35 cellular contexts compared by ENCODE assay signal in genomic region chr16:24044467-24044866, GRCh38.
"Had no signal": no experiment of that assay in that cellular context is flagged by ENCODE, and none has a peak within 500 bp of the region (broad histone marks: within the 10 kb centered on the region; RNA-seq: fewer than 3 reads in every experiment).

No MANE protein-coding gene starts in this region.

- H3K4me3 ChIP-seq: adrenal gland, body of pancreas, breast epithelium had no signal

- H3K27ac ChIP-seq: adrenal gland, body of pancreas, brain microvascular endothelial cell, breast epithelium, VCaP had no signal

- H3K4me3 Mint-ChIP-seq: activated B cell treated with CpG ODN at 0.5 μM for 24 hours; activated CD4-positive, alpha-beta memory T cell treated with anti-CD3 and anti-CD28 coated beads for 36 hours; activated CD4-positive, alpha-beta T cell treated with anti-CD3 and anti-CD28 coated beads, Interleukin-2, amount 10 ng/mL, durations not matched to agents 24 days and 14 days; activated CD8-positive, alpha-beta T cell treated with anti-CD3 and anti-CD28 coated beads for 36 hours; activated naive CD4-positive, alpha-beta T cell treated with anti-CD3 and anti-CD28 coated beads for 36 hours; activated naive CD8-positive, alpha-beta T cell treated with anti-CD3 and anti-CD28 coated beads for 36 hours; activated T-cell treated with anti-CD3 and anti-CD28 coated beads, Interleukin-2, amount 50 U/mL, for 4 hours; activated T-cell treated with anti-CD3 and anti-CD28 coated beads, Interleukin-2, amount 50 U/mL, for 72 hours; activated T-helper 1 cell treated with anti-CD3 and anti-CD28 coated beads, Interleukin-12 subunit alpha, Interleukin-12 subunit beta, Interleukin-2, Interleukin-4 antibody, amounts not matched to agents 30 ng/mL and 10 ng/mL and 1 ng/mL, durations not matched to agents 14 hours and 24 hours and 36 hours; activated T-helper 17 cell treated with anti-CD3 and anti-CD28 coated beads, Interleukin-2, amount 50 U/mL, for 72 hours; T-helper 1 cell treated with Interleukin-12 subunit alpha and Interleukin-12 subunit beta and Interleukin-4 antibody, amounts not matched to agents 30 μg/mL and 1 μg/mL, for 36 hours; T-helper 2 cell treated with Interferon-gamma antibody and Interleukin-4, amounts not matched to agents 5 μg/mL and 100 μg/mL, for 36 hours had no signal

- H3K36me3 ChIP-seq: adrenal gland, brain microvascular endothelial cell, breast epithelium had no signal

- ATAC-seq: activated CD8-positive, alpha-beta T cell treated with anti-CD3 and anti-CD28 coated beads for 36 hours; activated naive CD4-positive, alpha-beta T cell treated with anti-CD3 and anti-CD28 coated beads, Interleukin-2, amount 50 U/mL, for 72 hours; activated T-cell treated with anti-CD3 and anti-CD28 coated beads, Interleukin-2, amount 50 U/mL, for 4 hours; activated T-cell treated with anti-CD3 and anti-CD28 coated beads, Interleukin-2, amount 50 U/mL, for 72 hours; activated T-helper 17 cell treated with anti-CD3 and anti-CD28 coated beads, Interleukin-2, amount 50 U/mL, for 72 hours; body of pancreas had no signal

- H3K27me3 Mint-ChIP-seq: activated B cell treated with CpG ODN at 0.5 μM for 24 hours; activated CD4-positive, alpha-beta memory T cell treated with anti-CD3 and anti-CD28 coated beads for 36 hours; activated CD4-positive, alpha-beta T cell treated with anti-CD3 and anti-CD28 coated beads, Interleukin-2, amount 10 ng/mL, durations not matched to agents 24 days and 14 days; activated CD8-positive, alpha-beta T cell treated with anti-CD3 and anti-CD28 coated beads for 36 hours; activated naive CD8-positive, alpha-beta T cell treated with anti-CD3 and anti-CD28 coated beads for 36 hours; activated T-helper 17 cell treated with anti-CD3 and anti-CD28 coated beads, Interleukin-2, amount 50 U/mL, for 72 hours had no signal

- DNase-seq: activated B cell treated with CpG ODN at 0.5 μM for 24 hours; activated CD4-positive, alpha-beta memory T cell treated with anti-CD3 and anti-CD28 coated beads for 36 hours; activated CD4-positive, alpha-beta T cell treated with anti-CD3 and anti-CD28 coated beads for 4 hours; activated CD4-positive, alpha-beta T cell treated with anti-CD3 and anti-CD28 coated beads, Interleukin-2, amount 10 ng/mL, durations not matched to agents 24 days and 14 days; activated CD4-positive, alpha-beta T cell treated with anti-CD3 and anti-CD28 coated beads, Interleukin-2, amount 50 U/mL, for 1 hour; activated CD4-positive, alpha-beta T cell treated with anti-CD3 and anti-CD28 coated beads, Interleukin-2, amount 50 U/mL, for 4 hours; activated CD4-positive, CD25-positive, alpha-beta regulatory T cell treated with anti-CD3 and anti-CD28 coated beads, Interleukin-2, amount 50 U/mL, for 72 hours; activated CD8-positive, alpha-beta memory T cell treated with anti-CD3 and anti-CD28 coated beads, Interleukin-2, amount 50 U/mL, for 4 hours; activated CD8-positive, alpha-beta T cell treated with anti-CD3 and anti-CD28 coated beads for 36 hours; activated effector memory CD4-positive, alpha-beta T cell treated with anti-CD3 and anti-CD28 coated beads, Interleukin-2, amount 50 U/mL, for 16 hours; activated gamma-delta T cell treated with Interleukin-2 at 50 U/mL for 16 hours; activated naive CD4-positive, alpha-beta T cell; activated naive CD4-positive, alpha-beta T cell treated with anti-CD3 and anti-CD28 coated beads for 36 hours; activated naive CD4-positive, alpha-beta T cell treated with anti-CD3 and anti-CD28 coated beads, Interleukin-2, amount 50 U/mL, for 16 hours; activated naive CD8-positive, alpha-beta T cell treated with anti-CD3 and anti-CD28 coated beads for 36 hours; activated T-cell treated with anti-CD3 and anti-CD28 coated beads, Interleukin-2, amount 50 U/mL, for 4 hours; activated T-cell treated with anti-CD3 and anti-CD28 coated beads, Interleukin-2, amount 50 U/mL, for 72 hours; adrenal gland; amniotic stem cell; aorta; body of pancreas; brain microvascular endothelial cell; central memory CD4-positive, alpha-beta T cell; T-helper 1 cell; T-helper 2 cell; T-helper 9 cell had no signal

- FAIRE-seq: astrocyte, TTC549 had no signal

- H3K9me3 Mint-ChIP-seq: activated B cell treated with CpG ODN at 0.5 μM for 24 hours; activated CD4-positive, alpha-beta memory T cell treated with anti-CD3 and anti-CD28 coated beads for 36 hours; activated CD4-positive, alpha-beta T cell treated with anti-CD3 and anti-CD28 coated beads, Interleukin-2, amount 10 ng/mL, durations not matched to agents 24 days and 14 days; activated CD8-positive, alpha-beta T cell treated with anti-CD3 and anti-CD28 coated beads for 36 hours; activated naive CD4-positive, alpha-beta T cell treated with anti-CD3 and anti-CD28 coated beads for 36 hours; activated naive CD4-positive, alpha-beta T cell treated with anti-CD3 and anti-CD28 coated beads, Interleukin-2, amount 50 U/mL, for 72 hours; activated naive CD8-positive, alpha-beta T cell treated with anti-CD3 and anti-CD28 coated beads for 36 hours; activated T-cell treated with anti-CD3 and anti-CD28 coated beads, Interleukin-2, amount 50 U/mL, for 4 hours; activated T-cell treated with anti-CD3 and anti-CD28 coated beads, Interleukin-2, amount 50 U/mL, for 72 hours; activated T-helper 1 cell treated with anti-CD3 and anti-CD28 coated beads, Interleukin-12 subunit alpha, Interleukin-12 subunit beta, Interleukin-2, Interleukin-4 antibody, amounts not matched to agents 30 ng/mL and 10 ng/mL and 1 ng/mL, durations not matched to agents 14 hours and 24 hours and 36 hours; activated T-helper 17 cell treated with anti-CD3 and anti-CD28 coated beads, Interleukin-2, amount 50 U/mL, for 72 hours; T-helper 1 cell treated with Interleukin-12 subunit alpha and Interleukin-12 subunit beta and Interleukin-4 antibody, amounts not matched to agents 30 μg/mL and 1 μg/mL, for 36 hours; T-helper 2 cell treated with Interferon-gamma antibody and Interleukin-4, amounts not matched to agents 5 μg/mL and 100 μg/mL, for 36 hours had no signal

- H3K4me1 ChIP-seq: adrenal gland, body of pancreas, breast epithelium had no signal

- H3K27me3 ChIP-seq: adrenal gland, body of pancreas, brain microvascular endothelial cell had no signal

- H3K9me3 ChIP-seq: adrenal gland, body of pancreas, breast epithelium had no signal

- H3K27ac Mint-ChIP-seq: activated B cell treated with CpG ODN at 0.5 μM for 24 hours; activated CD4-positive, alpha-beta memory T cell treated with anti-CD3 and anti-CD28 coated beads for 36 hours; activated CD4-positive, alpha-beta T cell treated with anti-CD3 and anti-CD28 coated beads, Interleukin-2, amount 10 ng/mL, durations not matched to agents 24 days and 14 days; activated CD8-positive, alpha-beta T cell treated with anti-CD3 and anti-CD28 coated beads for 36 hours; activated naive CD4-positive, alpha-beta T cell treated with anti-CD3 and anti-CD28 coated beads for 36 hours; activated naive CD4-positive, alpha-beta T cell treated with anti-CD3 and anti-CD28 coated beads, Interleukin-2, amount 50 U/mL, for 72 hours; activated naive CD8-positive, alpha-beta T cell treated with anti-CD3 and anti-CD28 coated beads for 36 hours; activated T-helper 1 cell treated with anti-CD3 and anti-CD28 coated beads, Interleukin-12 subunit alpha, Interleukin-12 subunit beta, Interleukin-2, Interleukin-4 antibody, amounts not matched to agents 30 ng/mL and 10 ng/mL and 1 ng/mL, durations not matched to agents 14 hours and 24 hours and 36 hours; activated T-helper 17 cell treated with anti-CD3 and anti-CD28 coated beads, Interleukin-2, amount 50 U/mL, for 72 hours; T-helper 1 cell treated with Interleukin-12 subunit alpha and Interleukin-12 subunit beta and Interleukin-4 antibody, amounts not matched to agents 30 μg/mL and 1 μg/mL, for 36 hours; T-helper 2 cell treated with Interferon-gamma antibody and Interleukin-4, amounts not matched to agents 5 μg/mL and 100 μg/mL, for 36 hours had no signal
